In the genomic region with DNA sequence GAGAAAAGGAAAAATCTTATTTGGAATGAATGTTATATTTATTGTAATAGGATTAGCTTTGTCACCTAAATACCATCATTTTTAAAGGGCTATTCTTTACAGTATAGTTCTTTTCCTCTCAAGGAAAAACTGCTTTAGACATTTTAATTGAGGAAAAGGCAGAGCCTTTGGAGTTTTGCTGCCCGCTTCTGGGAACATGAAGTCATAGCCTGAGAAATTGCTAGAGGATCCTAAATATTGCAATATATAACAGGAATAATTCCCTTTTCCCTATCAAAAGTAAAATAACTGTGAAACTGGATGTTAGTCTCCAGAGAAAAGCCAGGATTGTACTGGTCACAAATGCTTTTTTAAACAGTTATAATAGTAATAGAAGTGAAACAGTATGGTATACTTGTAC, we compare ENCODE assay signal across 1 cellular context.
TF ChIP-seq lines count a peak whose summit lies in the region.

No MANE protein-coding gene starts in this region.

TF ChIP-seq in HepG2, 621 proteins besides CTCF, POLR2A, EP300 and RAD21:
- peak; percentile 41 for TF ChIP-seq STAG1 (CRISPR knock-in tag; IDR thresholded peaks at IDR 0.05)
